Comparison of ENCODE assay signal across 8 cellular contexts in the genomic region with DNA sequence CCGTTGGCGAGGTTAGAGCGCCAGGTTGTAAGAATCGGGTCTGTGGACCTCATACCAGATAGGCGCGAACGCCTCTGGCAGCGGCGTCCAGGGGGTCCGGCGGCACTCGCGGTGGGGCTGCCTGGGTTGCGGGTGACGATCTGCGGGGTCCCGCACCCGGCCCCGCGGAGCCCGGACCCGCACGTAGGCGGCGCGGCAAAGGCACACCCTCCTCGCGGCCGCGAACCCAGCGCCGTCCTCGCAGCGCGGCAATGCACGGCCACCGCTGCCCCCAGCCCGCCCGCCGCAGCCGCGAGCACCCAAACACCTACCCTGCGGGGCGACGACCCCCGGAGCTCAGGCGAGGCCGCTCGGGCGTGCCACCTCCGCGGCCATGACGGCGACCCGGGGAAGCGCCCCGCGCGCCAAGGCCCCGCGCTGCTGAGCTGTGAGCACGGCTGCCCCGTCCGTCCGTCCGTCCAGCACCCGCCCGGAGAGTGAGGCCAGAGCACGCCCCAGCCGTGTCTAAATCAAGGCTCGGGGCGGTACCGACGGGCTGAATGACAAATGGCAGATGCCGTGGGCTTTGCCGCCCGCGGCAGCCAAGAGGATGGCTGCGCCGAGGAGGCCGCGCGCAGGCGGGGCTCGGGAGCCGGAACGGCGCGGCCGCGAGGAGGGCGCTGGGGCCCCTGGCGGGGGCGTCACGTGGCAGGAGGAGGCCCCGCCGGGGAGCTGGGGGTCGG. TPM values are rescaled to one million over a fixed set of nuclear protein-coding genes. Genes with fewer than 3 reads are reported as not detected.
DNase-seq lines count a peak whose midpoint lies in the region; ATAC-seq, FAIRE-seq and TF ChIP-seq lines count a peak whose summit lies in the region.

Gene PLAGL1 (minus strand): TSS at position 481 of the 722 bp plus-strand sequence. CDS start 60,123 bp downstream, outside the sequence.

- H3K9me3 Mint-ChIP-seq in dendritic cell treated with granulocyte-macrophage colony-stimulating factor and Interleukin-4, amounts not matched to agents 40 ng/mL and 50 ng/mL, for 4 days: no peaks in the 10 kb centered on the region

- 0 out of 2 replicates have a peak, but pooled peaks cover 2% of the 10 kb centered on the region for H3K9me3 ChIP-seq in HepG2 (ENCODE audit: low read length)

- TF ChIP-seq CTCF in AG09309 (IDR thresholded peaks at IDR 0.05; ENCODE audit: control insufficient read depth, insufficient read depth, low read depth, low read length, missing control alignments): no peak
- no peak for TF ChIP-seq CTCF in HepG2 (CRISPR knock-in tag; IDR thresholded peaks at IDR 0.05)

- BruUV-seq in HepG2 (replicated peaks; lab: Mats Ljungman, UMichigan): no TSS peak

- TF ChIP-seq EP300 in HepG2 (IDR thresholded peaks at IDR 0.05; ENCODE audit: low read depth in 2 of 2, low read length in 2 of 2): no peak
- no peak for TF ChIP-seq EP300 in HepG2 (CRISPR knock-in tag; IDR thresholded peaks at IDR 0.05; ENCODE audit: borderline replicate concordance)

- peak within 1 kb of the TSS; percentile 49; the same call in 1 of the 2 replicates for H3K9ac ChIP-seq in HepG2 (ENCODE audit: insufficient read depth, low read depth, low read length)

- peak within 1 kb of the TSS; percentile 64 for H3K4me3 ChIP-seq in AG09309 (ENCODE audit: control insufficient read depth, low read depth, low read length)
- peak within 1 kb of the TSS; percentile 56 to 75 (median 60) for H3K4me3 ChIP-seq in HepG2 (replicated peaks in 1 of 3; ENCODE audit: insufficient read depth in 1 of 3, low read depth in 2 of 3, low read length in 3 of 3)

- peak within 1 kb of the TSS; percentile 43 for H2AFZ ChIP-seq in HepG2 (ENCODE audit: low read length)

- ATAC-seq in GM18909 (IDR thresholded peaks at IDR 0.05; ENCODE audit: poor library complexity, unreplicated experiment): peak; percentile 79
- peak; percentile 89 for ATAC-seq in HG03354 (IDR thresholded peaks at IDR 0.05; ENCODE audit: poor library complexity, severe bottlenecking, unreplicated experiment)
- ATAC-seq in HepG2: peak; percentile 88

- intact Hi-C loops in dendritic cell treated with granulocyte-macrophage colony-stimulating factor and Interleukin-4, amounts not matched to agents 40 ng/mL and 50 ng/mL, for 4 days (cut with micrococcal nuclease): no loop called here
- intact Hi-C loops in HepG2 (cut with micrococcal nuclease; ENCODE audit: unreplicated experiment): no loop called here

- TF ChIP-seq POLR2A in HepG2 (IDR thresholded peaks at IDR 0.05; ENCODE audit: insufficient read depth in 1 of 2, low read depth in 2 of 2, low read length in 2 of 2): no peak

- H3K4me3 Mint-ChIP-seq in dendritic cell treated with granulocyte-macrophage colony-stimulating factor and Interleukin-4, amounts not matched to agents 40 ng/mL and 50 ng/mL, for 4 days: peak within 1 kb of the TSS; percentile 77

- no peaks in the 10 kb centered on the region for H3K4me1 Mint-ChIP-seq in dendritic cell treated with granulocyte-macrophage colony-stimulating factor and Interleukin-4, amounts not matched to agents 40 ng/mL and 50 ng/mL, for 4 days (ENCODE audit: low read depth)

- peaks cover 6% of the 10 kb centered on the region for H3K36me3 Mint-ChIP-seq in dendritic cell treated with granulocyte-macrophage colony-stimulating factor and Interleukin-4, amounts not matched to agents 40 ng/mL and 50 ng/mL, for 4 days (ENCODE audit: low read depth)

- peaks cover 1% of the 10 kb centered on the region for H3K27me3 Mint-ChIP-seq in dendritic cell treated with granulocyte-macrophage colony-stimulating factor and Interleukin-4, amounts not matched to agents 40 ng/mL and 50 ng/mL, for 4 days

- peaks cover 3 to 24% of the 10 kb centered on the region in 2 experiments; a peak in 4 of 5 replicates for H3K27me3 ChIP-seq in HepG2 (ENCODE audit: control insufficient read depth in 1 of 2, insufficient read depth in 2 of 2, low read length in 2 of 2)

- no peak for TF ChIP-seq RAD21 in HepG2 (CRISPR knock-in tag; IDR thresholded peaks at IDR 0.05)

- CTCF ChIA-PET in HepG2 (lab: Yijun Ruan, JAX; ENCODE audit: low intra/inter-chr PET ratio, low total read pairs): no interaction called here

- peak within 1 kb of the TSS; percentile 20 for H3K27ac Mint-ChIP-seq in dendritic cell treated with granulocyte-macrophage colony-stimulating factor and Interleukin-4, amounts not matched to agents 40 ng/mL and 50 ng/mL, for 4 days

- peak within 1 kb of the TSS; percentile 73 for H3K4me2 ChIP-seq in HepG2 (ENCODE audit: low read depth, low read length)

- no peaks in the 10 kb centered on the region for H3K79me2 ChIP-seq in HepG2 (ENCODE audit: insufficient read depth, low read length)

- DNase-seq in AG09309 (ENCODE audit: low read depth) (no peak), SW480 (ENCODE audit: low spot score) (peak; percentile 34), HepG2 (ENCODE audit: low spot score) (peak; percentile 4), NCI-H2081 treated with DMSO at 0.1 percent for 48 hours (lab: John Stamatoyannopoulos, UW) (no peak)
- peak; percentile 36 for DNase-seq in stimulated activated CD8-positive, alpha-beta memory T cell treated with anti-CD3 and anti-CD28 coated beads, Interleukin-4, amount 100 ng/mL, for 48 hours

- in situ Hi-C loops in HepG2 (cut with HindIII; ENCODE audit: extremely low pct_ligation_motif_present, low pct_unique_long_range_greater_than_20kb): no loop called here

- FAIRE-seq in HepG2 (lab: Jason Lieb, UNC): no peak

- no peak within 1 kb of the TSS for H3K27ac ChIP-seq in HepG2 (ENCODE audit: extremely low read length, insufficient read depth, low read length)

- POLR2A ChIA-PET in HepG2 (lab: Yijun Ruan, JAX): no interaction called here

- H4K20me1 ChIP-seq in HepG2 (ENCODE audit: insufficient read depth, low read length): no peaks in the 10 kb centered on the region

- 55% methylated on average over 69 of the region's 98 CpGs for WGBS in HepG2 (ENCODE audit: low lambda C conversion rate)

- no peaks in the 10 kb centered on the region for H3K36me3 ChIP-seq in HepG2 (replicated peaks in 1 of 2; ENCODE audit: control insufficient read depth in 1 of 2, insufficient read depth in 2 of 2, low read length in 2 of 2)

- 0 out of 2 replicates have a peak, but pooled peaks cover 4% of the 10 kb centered on the region for H3K4me1 ChIP-seq in HepG2 (ENCODE audit: insufficient read depth, low read length)

TF ChIP-seq in HepG2, 621 proteins besides CTCF, POLR2A, EP300 and RAD21 (continues in another document):
- no peak for TF ChIP-seq ZNF577 (CRISPR knock-in tag; IDR thresholded peaks at IDR 0.05; ENCODE audit: borderline replicate concordance, low read depth)
- no peak for TF ChIP-seq ZNF280B (CRISPR knock-in tag; IDR thresholded peaks at IDR 0.05; ENCODE audit: borderline replicate concordance)
- TF ChIP-seq ZNF572 (CRISPR knock-in tag; IDR thresholded peaks at IDR 0.05): no peak
- no peak for TF ChIP-seq ZFP36 (IDR thresholded peaks at IDR 0.05; ENCODE audit: borderline replicate concordance, low read depth, low read length, partially characterized antibody)
- TF ChIP-seq ZFY (CRISPR knock-in tag; IDR thresholded peaks at IDR 0.05): peak; percentile 57
- TF ChIP-seq ZNF652 (CRISPR knock-in tag; IDR thresholded peaks at IDR 0.05; ENCODE audit: borderline replicate concordance, low read depth): no peak
- TF ChIP-seq IRF2 (CRISPR knock-in tag; IDR thresholded peaks at IDR 0.05): no peak

RNA-seq across cellular contexts. Expression of gene PLAGL1, which starts in this region (rescaled TPM):
- 0.38 and 0.60 TPM in 2 replicates for total RNA-seq in HepG2 (2016; rRNA removed; fragmentation: Illumina TruSeq; extraction: Trizol)
- 0.44 and 0.51 TPM in 2 replicates for total RNA-seq in HepG2 (2016; cell fraction: cytosol; rRNA removed; fragmentation: Illumina TruSeq; extraction: Trizol; ENCODE audit: low read depth)
- total RNA-seq in HepG2 (2016; cell fraction: insoluble cytoplasmic fraction; rRNA removed; fragmentation: Illumina TruSeq; extraction: Trizol): 0.42 and 0.54 TPM in 2 replicates
- 0.72 and 0.90 TPM in 2 replicates for total RNA-seq in HepG2 (2016; cell fraction: membrane; rRNA removed; fragmentation: Illumina TruSeq; extraction: Trizol)
- 1.7 and 2.3 TPM in 2 replicates for total RNA-seq in HepG2 (2016; cell fraction: nucleus; rRNA removed; fragmentation: Illumina TruSeq; extraction: Trizol)
- polyA plus RNA-seq in HepG2 (2011; rRNA removed): 2.2 and 2.3 TPM in 2 replicates
- polyA plus RNA-seq in HepG2 (2011; cell fraction: cytosol; rRNA removed): 0.91 and 1.4 TPM in 2 replicates
- 7.1 and 8.1 TPM in 2 replicates for polyA plus RNA-seq in HepG2 (2011; cell fraction: nucleus; rRNA removed)
- polyA plus RNA-seq in HepG2 (2012): 3.0 and 3.9 TPM in 2 replicates
- 0.06 and 0.17 TPM in 2 replicates for polyA plus RNA-seq in HepG2 (2016; cell fraction: cytosol; fragmentation: Illumina TruSeq; extraction: Trizol; ENCODE audit: low read depth)
- 0.98 and 1.4 TPM in 2 replicates for polyA plus RNA-seq in HepG2 (2016; cell fraction: insoluble cytoplasmic fraction; fragmentation: Illumina TruSeq; extraction: Trizol; ENCODE audit: low read depth)
- polyA plus RNA-seq in HepG2 (2016; cell fraction: membrane; fragmentation: Illumina TruSeq; extraction: Trizol; ENCODE audit: low read depth): 0.48 and 0.84 TPM in 2 replicates
- 3.1 and 4.2 TPM in 2 replicates for polyA plus RNA-seq in HepG2 (2016; cell fraction: nucleus; fragmentation: Illumina TruSeq; extraction: Trizol; ENCODE audit: insufficient read depth, low read depth)
- 2.9 and 8.6 TPM in 2 replicates for polyA minus RNA-seq in HepG2 (2011; rRNA and poly(A)+ RNA removed; ENCODE audit: low replicate concordance)
- polyA minus RNA-seq in HepG2 (2011; cell fraction: cytosol; rRNA and poly(A)+ RNA removed): 0.89 and 1.1 TPM in 2 replicates
- polyA minus RNA-seq in HepG2 (2011; cell fraction: nucleus; rRNA and poly(A)+ RNA removed): 4.8 and 5.1 TPM in 2 replicates

Comparison
In these comparisons a context has a peak if more than half of its experiments do, and no peak if none do; other contexts are left out.
1. DNase-seq: peak in SW480 (single experiment), HepG2 (single experiment) and stimulated activated CD8-positive, alpha-beta memory T cell treated with anti-CD3 and anti-CD28 coated beads, Interleukin-4, amount 100 ng/mL, for 48 hours (single experiment); none in AG09309 (single experiment) and NCI-H2081 treated with DMSO at 0.1 percent for 48 hours (single experiment).
2. Peak in every context shown above with its lines, with median percentiles within 50 percentile points of each other: ATAC-seq.